1 cellular context compared by ENCODE assay signal in genomic region chr10:73495884-73496674, GRCh38.
TF ChIP-seq lines count a peak whose summit lies in the region.

TSS of gene PPP3CB (minus strand) at chr10:73496024. CDS start at chr10:73495889, 135 bp downstream.

TF ChIP-seq in HepG2, 621 proteins besides CTCF, POLR2A, EP300 and RAD21 (continued from another document and continues in another):
- no peak for TF ChIP-seq NFAT5 (CRISPR knock-in tag; IDR thresholded peaks at IDR 0.05)
- TF ChIP-seq ETV5 (CRISPR knock-in tag; IDR thresholded peaks at IDR 0.05; ENCODE audit: borderline replicate concordance) = peak; percentile 22; the same call in 1 of the 2 replicates
- TF ChIP-seq, protein P1, sequence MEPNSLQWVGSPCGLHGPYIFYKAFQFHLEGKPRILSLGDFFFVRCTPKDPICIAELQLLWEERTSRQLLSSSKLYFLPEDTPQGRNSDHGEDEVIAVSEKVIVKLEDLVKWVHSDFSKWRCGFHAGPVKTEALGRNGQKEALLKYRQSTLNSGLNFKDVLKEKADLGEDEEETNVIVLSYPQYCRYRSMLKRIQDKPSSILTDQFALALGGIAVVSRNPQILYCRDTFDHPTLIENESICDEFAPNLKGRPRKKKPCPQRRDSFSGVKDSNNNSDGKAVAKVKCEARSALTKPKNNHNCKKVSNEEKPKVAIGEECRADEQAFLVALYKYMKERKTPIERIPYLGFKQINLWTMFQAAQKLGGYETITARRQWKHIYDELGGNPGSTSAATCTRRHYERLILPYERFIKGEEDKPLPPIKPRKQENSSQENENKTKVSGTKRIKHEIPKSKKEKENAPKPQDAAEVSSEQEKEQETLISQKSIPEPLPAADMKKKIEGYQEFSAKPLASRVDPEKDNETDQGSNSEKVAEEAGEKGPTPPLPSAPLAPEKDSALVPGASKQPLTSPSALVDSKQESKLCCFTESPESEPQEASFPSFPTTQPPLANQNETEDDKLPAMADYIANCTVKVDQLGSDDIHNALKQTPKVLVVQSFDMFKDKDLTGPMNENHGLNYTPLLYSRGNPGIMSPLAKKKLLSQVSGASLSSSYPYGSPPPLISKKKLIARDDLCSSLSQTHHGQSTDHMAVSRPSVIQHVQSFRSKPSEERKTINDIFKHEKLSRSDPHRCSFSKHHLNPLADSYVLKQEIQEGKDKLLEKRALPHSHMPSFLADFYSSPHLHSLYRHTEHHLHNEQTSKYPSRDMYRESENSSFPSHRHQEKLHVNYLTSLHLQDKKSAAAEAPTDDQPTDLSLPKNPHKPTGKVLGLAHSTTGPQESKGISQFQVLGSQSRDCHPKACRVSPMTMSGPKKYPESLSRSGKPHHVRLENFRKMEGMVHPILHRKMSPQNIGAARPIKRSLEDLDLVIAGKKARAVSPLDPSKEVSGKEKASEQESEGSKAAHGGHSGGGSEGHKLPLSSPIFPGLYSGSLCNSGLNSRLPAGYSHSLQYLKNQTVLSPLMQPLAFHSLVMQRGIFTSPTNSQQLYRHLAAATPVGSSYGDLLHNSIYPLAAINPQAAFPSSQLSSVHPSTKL (CRISPR knock-in tag; IDR thresholded peaks at IDR 0.05) = no peak; the same call in 1 of the 2 replicates
- no peak for TF ChIP-seq MXD4 (CRISPR knock-in tag; IDR thresholded peaks at IDR 0.05)
- TF ChIP-seq, protein P2, sequence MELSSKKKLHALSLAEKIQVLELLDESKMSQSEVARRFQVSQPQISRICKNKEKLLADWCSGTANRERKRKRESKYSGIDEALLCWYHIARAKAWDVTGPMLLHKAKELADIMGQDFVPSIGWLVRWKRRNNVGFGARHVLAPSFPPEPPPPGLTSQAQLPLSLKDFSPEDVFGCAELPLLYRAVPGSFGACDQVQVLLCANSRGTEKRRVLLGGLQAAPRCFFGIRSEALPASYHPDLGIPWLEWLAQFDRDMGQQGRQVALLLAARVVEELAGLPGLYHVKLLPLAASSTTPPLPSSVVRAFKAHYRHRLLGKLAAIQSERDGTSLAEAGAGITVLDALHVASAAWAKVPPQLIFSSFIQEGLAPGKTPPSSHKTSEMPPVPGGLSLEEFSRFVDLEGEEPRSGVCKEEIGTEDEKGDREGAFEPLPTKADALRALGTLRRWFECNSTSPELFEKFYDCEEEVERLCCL (CRISPR knock-in tag; IDR thresholded peaks at IDR 0.05; ENCODE audit: borderline replicate concordance) = no peak
- TF ChIP-seq, protein P3, sequence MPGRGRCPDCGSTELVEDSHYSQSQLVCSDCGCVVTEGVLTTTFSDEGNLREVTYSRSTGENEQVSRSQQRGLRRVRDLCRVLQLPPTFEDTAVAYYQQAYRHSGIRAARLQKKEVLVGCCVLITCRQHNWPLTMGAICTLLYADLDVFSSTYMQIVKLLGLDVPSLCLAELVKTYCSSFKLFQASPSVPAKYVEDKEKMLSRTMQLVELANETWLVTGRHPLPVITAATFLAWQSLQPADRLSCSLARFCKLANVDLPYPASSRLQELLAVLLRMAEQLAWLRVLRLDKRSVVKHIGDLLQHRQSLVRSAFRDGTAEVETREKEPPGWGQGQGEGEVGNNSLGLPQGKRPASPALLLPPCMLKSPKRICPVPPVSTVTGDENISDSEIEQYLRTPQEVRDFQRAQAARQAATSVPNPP (CRISPR knock-in tag; IDR thresholded peaks at IDR 0.05) = no peak
- TF ChIP-seq SMARCC2 (IDR thresholded peaks at IDR 0.05) = no peak
- peak in 1 of 2 experiments; percentile 12; a peak in 1 of 4 replicates for TF ChIP-seq NR2F1 (CRISPR knock-in tag; IDR thresholded peaks at IDR 0.05)
- no peak for TF ChIP-seq REXO4 (CRISPR knock-in tag; IDR thresholded peaks at IDR 0.05; ENCODE audit: borderline replicate concordance)
- TF ChIP-seq NFIC (IDR thresholded peaks at IDR 0.05; ENCODE audit: low read length) = no peak
- TF ChIP-seq YY1 (IDR thresholded peaks at IDR 0.05; ENCODE audit: insufficient read depth, insufficient replicate concordance, low read depth, low read length) = peak; percentile 94
- TF ChIP-seq NFKB2 (CRISPR knock-in tag; IDR thresholded peaks at IDR 0.05; ENCODE audit: borderline replicate concordance) = no peak
- no peak for TF ChIP-seq TGIF2 (CRISPR knock-in tag; IDR thresholded peaks at IDR 0.05)
- TF ChIP-seq U2AF2 (IDR thresholded peaks at IDR 0.05; ENCODE audit: low read depth, low read length) = no peak
- TF ChIP-seq FOXO1 (CRISPR knock-in tag; IDR thresholded peaks at IDR 0.05) = no peak
- TF ChIP-seq, protein P4, sequence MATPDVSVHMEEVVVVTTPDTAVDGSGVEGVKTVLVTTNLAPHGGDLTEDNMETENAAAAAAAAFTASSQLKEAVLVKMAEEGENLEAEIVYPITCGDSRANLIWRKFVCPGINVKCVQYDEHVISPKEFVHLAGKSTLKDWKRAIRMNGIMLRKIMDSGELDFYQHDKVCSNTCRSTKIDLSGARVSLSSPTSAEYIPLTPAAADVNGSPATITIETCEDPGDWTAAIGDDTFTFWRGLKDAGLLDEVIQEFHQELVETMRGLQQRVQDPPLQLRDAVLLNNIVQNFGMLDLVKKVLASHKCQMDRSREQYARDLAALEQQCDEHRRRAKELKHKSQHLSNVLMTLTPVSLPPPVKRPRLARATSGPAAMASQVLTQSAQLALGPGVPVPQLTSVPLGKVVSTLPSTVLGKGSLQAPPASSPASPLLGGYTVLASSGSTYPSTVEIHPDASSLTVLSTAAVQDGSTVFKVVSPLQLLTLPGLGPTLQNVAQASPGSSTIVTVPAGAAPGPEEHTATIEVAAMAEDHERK (CRISPR knock-in tag; IDR thresholded peaks at IDR 0.05; ENCODE audit: low read depth) = no peak
- no peak for TF ChIP-seq TP53 (CRISPR knock-in tag; conservative IDR thresholded peaks at IDR 0.05)
- TF ChIP-seq RELA (CRISPR knock-in tag; IDR thresholded peaks at IDR 0.05) = no peak
- peak; percentile 66 for TF ChIP-seq THAP11 (CRISPR knock-in tag; IDR thresholded peaks at IDR 0.05)
- no peak for TF ChIP-seq BCLAF1 (IDR thresholded peaks at IDR 0.05)
- no peak for TF ChIP-seq RFXAP (CRISPR knock-in tag; IDR thresholded peaks at IDR 0.05; ENCODE audit: borderline replicate concordance)
- TF ChIP-seq GLI4 (CRISPR knock-in tag; IDR thresholded peaks at IDR 0.05; ENCODE audit: borderline replicate concordance) = no peak
- no peak for TF ChIP-seq MEIS2 (CRISPR knock-in tag; IDR thresholded peaks at IDR 0.05)
- no peak for TF ChIP-seq ZNF562 (CRISPR knock-in tag; IDR thresholded peaks at IDR 0.05; ENCODE audit: borderline replicate concordance)
- TF ChIP-seq E2F1 (CRISPR knock-in tag; IDR thresholded peaks at IDR 0.05) = no peak
- TF ChIP-seq ZNF354B (CRISPR knock-in tag; IDR thresholded peaks at IDR 0.05) = no peak
- no peak for TF ChIP-seq CREB1 (IDR thresholded peaks at IDR 0.05)
- TF ChIP-seq CREB1 (CRISPR knock-in tag; IDR thresholded peaks at IDR 0.05) = no peak
- 0 out of 2 replicates have a peak, but pooled peaks have one; percentile 7 for TF ChIP-seq MAZ (IDR thresholded peaks at IDR 0.05; ENCODE audit: borderline replicate concordance, low read depth, low read length)
- TF ChIP-seq MAZ (CRISPR knock-in tag; IDR thresholded peaks at IDR 0.05; ENCODE audit: low read depth) = no peak
- TF ChIP-seq ZNF333 (CRISPR knock-in tag; IDR thresholded peaks at IDR 0.05; ENCODE audit: borderline replicate concordance) = 0 out of 2 replicates have a peak, but pooled peaks have one; percentile 7
- no peak for TF ChIP-seq ZNF235 (CRISPR knock-in tag; IDR thresholded peaks at IDR 0.05; ENCODE audit: borderline replicate concordance)
- no peak for TF ChIP-seq RBM22 (optimal IDR thresholded peaks at IDR 0.05; ENCODE audit: low read length)
- TF ChIP-seq U2AF1 (optimal IDR thresholded peaks at IDR 0.05; ENCODE audit: low read depth, low read length) = no peak
- no peak for TF ChIP-seq ZNF749 (CRISPR knock-in tag; IDR thresholded peaks at IDR 0.05; ENCODE audit: borderline replicate concordance)
- no peak for TF ChIP-seq HMGXB3 (CRISPR knock-in tag; IDR thresholded peaks at IDR 0.05; ENCODE audit: borderline replicate concordance)
- no peak for TF ChIP-seq ZNF343 (CRISPR knock-in tag; IDR thresholded peaks at IDR 0.05)
- TF ChIP-seq HDAC6 (IDR thresholded peaks at IDR 0.05; ENCODE audit: low read depth, low read length) = no peak
- no peak for TF ChIP-seq MAF1 (CRISPR knock-in tag; IDR thresholded peaks at IDR 0.05; ENCODE audit: borderline replicate concordance)
- no peak for TF ChIP-seq NR3C1 (CRISPR knock-in tag; IDR thresholded peaks at IDR 0.05)
- TF ChIP-seq ZNF768 (CRISPR knock-in tag; IDR thresholded peaks at IDR 0.05) = no peak
- 0 out of 2 replicates have a peak, but pooled peaks have one; percentile 11 for TF ChIP-seq ELF3 (CRISPR knock-in tag; IDR thresholded peaks at IDR 0.05)
